In genomic region chr12:54749191-54749818, GRCh38 we compare ENCODE assay signal across 7 cellular contexts.
DNase-seq lines count a peak whose midpoint lies in the region; ATAC-seq and TF ChIP-seq lines count a peak whose summit lies in the region.

No MANE protein-coding gene starts in this region.

- peaks cover 0 to 29% (median 0%) of the 10 kb centered on the region in 4 donors for H3K4me1 ChIP-seq in right lobe of liver
- no peaks in the 10 kb centered on the region for H3K4me1 ChIP-seq in upper lobe of right lung

- peak; percentile 63 to 82 (median 80) for TF ChIP-seq CTCF in right lobe of liver (IDR thresholded peaks at IDR 0.05)
- TF ChIP-seq CTCF in upper lobe of right lung (IDR thresholded peaks at IDR 0.05), result peak; percentile 83

- peak; percentile 73 for DNase-seq in DMS53 treated with DMSO at 0.1 percent for 48 hours (lab: John Stamatoyannopoulos, UW; ENCODE audit: unreplicated experiment)
- DNase-seq in GM19240 (ENCODE audit: insufficient read length, low spot score), result peak; percentile 35
- DNase-seq in Jurkat, Clone E6-1 (ENCODE audit: low read depth, low spot score), result peak; percentile 62
- DNase-seq in central memory CD4-positive, alpha-beta T cell, result peak; percentile 53
- DNase-seq in right lobe of liver, result no peak
- DNase-seq in upper lobe of right lung, result no peak

- H3K4me3 ChIP-seq in Jurkat, Clone E6-1 (ENCODE audit: low read length), result no peak overlapping the region
- H3K4me3 ChIP-seq in right lobe of liver, result no peak overlapping the region
- no peak overlapping the region for H3K4me3 ChIP-seq in upper lobe of right lung

- no peak overlapping the region for H3K27ac ChIP-seq in right lobe of liver
- no peak overlapping the region for H3K27ac ChIP-seq in upper lobe of right lung

- H3K9me3 ChIP-seq in right lobe of liver (no peaks in the 10 kb centered on the region), upper lobe of right lung (no peaks in the 10 kb centered on the region)

- WGBS in right lobe of liver (ENCODE audit: insufficient coverage, low coverage, low lambda C conversion rate, missing lambda C conversion rate), result 17% methylated on average over 5 of the region's 5 CpGs

- intact Hi-C loops in right lobe of liver (cut with DNase I), result no loop called here
- intact Hi-C loops in upper lobe of right lung (cut with DNase I), result loop anchor here (10.0 kb wide), 2 partner anchors 205 to 305 kb away; no protein-coding TSS in a partner anchor

- ATAC-seq in SK-N-SH treated with all-trans-retinoic acid at 6 μM for 48 hours, result peak; percentile 88
- ATAC-seq in right lobe of liver, result peak; percentile 74 to 75 (median 74)
- ATAC-seq in upper lobe of right lung, result peak; percentile 75

- H3K36me3 ChIP-seq in right lobe of liver (no peaks in the 10 kb centered on the region), upper lobe of right lung (no peaks in the 10 kb centered on the region)

- TF ChIP-seq POLR2A in right lobe of liver (IDR thresholded peaks at IDR 0.05), result no peak

- no peaks in the 10 kb centered on the region for H3K27me3 ChIP-seq in right lobe of liver
- no peaks in the 10 kb centered on the region for H3K27me3 ChIP-seq in upper lobe of right lung

TF ChIP-seq in SK-N-SH treated with all-trans-retinoic acid at 6 μM for 48 hours, 23 proteins besides CTCF, POLR2A, EP300 and RAD21:
- TF ChIP-seq BACH2 (CRISPR knock-in tag; IDR thresholded peaks at IDR 0.05; ENCODE audit: borderline replicate concordance) (no peak), ESRRG (CRISPR knock-in tag; IDR thresholded peaks at IDR 0.05) (no peak), TSHZ2 (CRISPR knock-in tag; IDR thresholded peaks at IDR 0.05) (no peak), GLIS3 (CRISPR knock-in tag; IDR thresholded peaks at IDR 0.05) (no peak), TCF4 (CRISPR knock-in tag; IDR thresholded peaks at IDR 0.05; ENCODE audit: borderline replicate concordance) (no peak), CSRNP3 (CRISPR knock-in tag; IDR thresholded peaks at IDR 0.05) (no peak), ISL1 (CRISPR knock-in tag; IDR thresholded peaks at IDR 0.05) (no peak), RARB (CRISPR knock-in tag; IDR thresholded peaks at IDR 0.05) (no peak), ZFP3 (CRISPR knock-in tag; IDR thresholded peaks at IDR 0.05) (no peak), OSR1 (CRISPR knock-in tag; IDR thresholded peaks at IDR 0.05) (no peak), CREB5 (CRISPR knock-in tag; IDR thresholded peaks at IDR 0.05; ENCODE audit: low read depth) (no peak)

Comparison
In these comparisons a context has a peak if more than half of its experiments do, and no peak if none do; other contexts are left out.
1. DNase-seq: peak in DMS53 treated with DMSO at 0.1 percent for 48 hours (single experiment), GM19240 (single experiment), Jurkat, Clone E6-1 (single experiment) and central memory CD4-positive, alpha-beta T cell (single experiment); none in right lobe of liver (0 of 3) and upper lobe of right lung (single experiment).
2. Peak in every context shown above with its lines, with median percentiles within 50 percentile points of each other: ATAC-seq.